In the genomic region with DNA sequence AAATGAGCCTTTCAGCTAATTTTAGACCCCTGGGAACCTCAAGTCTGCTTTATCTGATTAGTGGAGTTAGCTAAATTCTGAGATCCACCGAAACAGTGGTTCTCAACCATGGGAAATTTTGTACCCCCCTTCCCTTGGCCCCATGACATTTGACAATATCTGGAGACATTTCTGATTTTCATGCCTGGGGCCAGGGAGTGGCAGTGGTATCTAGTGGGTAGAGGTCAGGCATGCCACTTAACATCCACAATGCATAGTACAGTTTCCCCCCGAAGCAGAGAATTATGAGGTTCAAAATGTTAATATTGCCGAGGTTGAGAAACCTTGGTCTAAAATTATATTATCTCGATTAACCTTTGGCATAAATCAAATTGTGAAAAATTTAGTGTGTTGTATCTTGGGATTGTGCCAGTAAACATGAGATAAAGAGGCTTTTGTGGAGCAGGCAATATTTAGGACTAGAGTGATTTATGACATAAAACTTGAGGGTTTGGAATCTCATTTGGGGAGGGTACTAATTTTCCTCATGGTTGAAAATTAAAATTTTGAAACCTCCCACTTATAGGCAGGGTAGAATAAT, we compare ENCODE assay signal across 19 cellular contexts.
A peak's percentile ranks its signal among the peaks of the same experiment; 100 is the strongest.
DNase-seq lines count a peak whose midpoint lies in the region; ATAC-seq and TF ChIP-seq lines count a peak whose summit lies in the region.
"Had no signal": no experiment of that assay in that cellular context is flagged by ENCODE, and none has a peak within 500 bp of the region (broad histone marks: within the 10 kb centered on the region; RNA-seq: fewer than 3 reads in every experiment).

No MANE protein-coding gene starts in this region.

- no peaks in the 10 kb centered on the region for H3K27me3 Mint-ChIP-seq in mesothelial cell of epicardium (ENCODE audit: low read depth)
- H3K27me3 Mint-ChIP-seq: CD4-positive, alpha-beta T cell had no signal

- H3K27ac Mint-ChIP-seq in mesothelial cell of epicardium, result peak overlapping the region; percentile 77
- H3K27ac Mint-ChIP-seq: CD4-positive, alpha-beta T cell had no signal

- TF ChIP-seq EP300 in ovary (IDR thresholded peaks at IDR 0.05), result no peak

- H3K9ac ChIP-seq in SK-N-MC (ENCODE audit: insufficient read length), result no peak overlapping the region

- H3K4me1 Mint-ChIP-seq in mesothelial cell of epicardium, result peaks cover 11% of the 10 kb centered on the region

- no peak overlapping the region for H3K4me3 Mint-ChIP-seq in mesothelial cell of epicardium
- H3K4me3 Mint-ChIP-seq: CD4-positive, alpha-beta T cell had no signal

- DNase-seq in heart right ventricle (no peak), Right ventricle myocardium inferior (ENCODE audit: missing footprints) (no peak), SK-N-MC (ENCODE audit: low read depth, low spot score) (no peak), mesothelial cell of epicardium (ENCODE audit: low spot score in 2 of 2, unreplicated experiment in 2 of 2) (no peak), ovary (no peak), posterior cingulate gyrus (no peak)
- DNase-seq: CD4-positive, alpha-beta T cell; DMS53; GOT3; KBM-7; MV-4-11; NCI-H1694 treated with DMSO at 0.1 percent for 48 hours; NCI-H510A; NCI-H774; OCI-M1; RPMI8226; SIG-M5 had no signal

- peaks cover 25% of the 10 kb centered on the region for H3K36me3 Mint-ChIP-seq in mesothelial cell of epicardium

- TF ChIP-seq CTCF in heart right ventricle (IDR thresholded peaks at IDR 0.05), result no peak
- TF ChIP-seq CTCF in mesothelial cell of epicardium (IDR thresholded peaks at IDR 0.05; ENCODE audit: unreplicated experiment), result no peak
- no peak for TF ChIP-seq CTCF in ovary (IDR thresholded peaks at IDR 0.05)

- ATAC-seq in heart right ventricle (no peak), Right ventricle myocardium inferior (no peak), HG03442 (IDR thresholded peaks at IDR 0.05; ENCODE audit: unreplicated experiment) (no peak)
- ATAC-seq: HCT116 had no signal

- peaks cover 26% of the 10 kb centered on the region for H3K9me3 Mint-ChIP-seq in mesothelial cell of epicardium

- H3K27me3 ChIP-seq in heart right ventricle (no peaks in the 10 kb centered on the region), ovary (no peaks in the 10 kb centered on the region)

- H3K4me1 ChIP-seq in heart right ventricle (peaks cover 9 to 45% (median 21%) of the 10 kb centered on the region in 9 donors), ovary (ENCODE audit: insufficient read depth) (peaks cover 10% of the 10 kb centered on the region)

- no peak for TF ChIP-seq POLR2A in ovary (IDR thresholded peaks at IDR 0.05)

- intact Hi-C loops in heart right ventricle (cut with DNase I), result no loop called here
- intact Hi-C loops in Right ventricle myocardium inferior (cut with DNase I), result no loop called here
- intact Hi-C loops in ovary (cut with DNase I), result no loop called here
- intact Hi-C loops in posterior cingulate gyrus (cut with DNase I), result no loop called here

- H3K27ac ChIP-seq in heart right ventricle (peak overlapping the region in 7 of 10 donors; percentile 37 to 66 (median 54)), SK-N-MC (no peak overlapping the region), ovary (no peak overlapping the region)

- H3K36me3 ChIP-seq in heart right ventricle (peaks cover 0 to 5% (median 0%) of the 10 kb centered on the region in 9 donors), SK-N-MC (ENCODE audit: insufficient read depth, low read length) (no peaks in the 10 kb centered on the region), ovary (no peaks in the 10 kb centered on the region)

- 33 to 39% methylated on average over 4 of the region's 4 CpGs for WGBS in heart right ventricle, 2 donors
- 50 to 59% (median 53%) methylated on average over 4 of the region's 4 CpGs for WGBS in ovary, 3 donors

- H3K4me3 ChIP-seq in heart right ventricle (no peak overlapping the region), SK-N-MC (0 out of 2 replicates have a peak overlapping the region, but pooled peaks have one; percentile 5), ovary (no peak overlapping the region)

- H3K9me3 ChIP-seq in heart right ventricle (peaks cover 0 to 32% (median 7%) of the 10 kb centered on the region in 11 donors), SK-N-MC (ENCODE audit: low read depth, low read length) (no peaks in the 10 kb centered on the region), ovary (no peaks in the 10 kb centered on the region)

Comparison
In these comparisons a context has a peak if more than half of its experiments do, and no peak if none do; other contexts are left out.
1. H3K27ac ChIP-seq: peak in heart right ventricle (7 of 10); none in SK-N-MC (single experiment) and ovary (0 of 2).